In genomic region chr20:50403565-50404418, GRCh38 we compare ENCODE assay signal across 23 cellular contexts.
DNase-seq lines count a peak whose midpoint lies in the region; ATAC-seq, FAIRE-seq and TF ChIP-seq lines count a peak whose summit lies in the region.
"Had no signal": no experiment of that assay in that cellular context is flagged by ENCODE, and none has a peak within 500 bp of the region (broad histone marks: within the 10 kb centered on the region; RNA-seq: fewer than 3 reads in every experiment).

No MANE protein-coding gene starts in this region.

- TF ChIP-seq POLR2A in heart left ventricle (IDR thresholded peaks at IDR 0.05) (no peak), uterus (IDR thresholded peaks at IDR 0.05) (no peak)

- H3K36me3 ChIP-seq in heart left ventricle = no peaks in the 10 kb centered on the region
- no peaks in the 10 kb centered on the region for H3K36me3 ChIP-seq in psoas muscle (ENCODE audit: insufficient read depth in 1 of 2, low read depth in 1 of 2)
- H3K36me3 ChIP-seq in uterus = no peaks in the 10 kb centered on the region
- H3K36me3 ChIP-seq in kidney (ENCODE audit: control insufficient read depth in 1 of 2, insufficient read depth in 2 of 2, low read length in 2 of 2) = no peaks in the 10 kb centered on the region
- H3K36me3 ChIP-seq: pancreas had no signal

- no peak for FAIRE-seq in kidney (lab: Jason Lieb, UNC)
- FAIRE-seq: pancreas had no signal

- TF ChIP-seq CTCF in heart left ventricle (IDR thresholded peaks at IDR 0.05) (no peak), psoas muscle (IDR thresholded peaks at IDR 0.05) (peak; percentile 14), uterus (IDR thresholded peaks at IDR 0.05) (no peak), kidney (IDR thresholded peaks at IDR 0.05; ENCODE audit: borderline replicate concordance, extremely low read depth, insufficient read depth) (no peak)

- CTCF ChIA-PET in activated CD4-positive, alpha-beta memory T cell treated with anti-CD3 and anti-CD28 coated beads, Interleukin-2, amount 10 ng/mL, durations not matched to agents 7 days and 5 days (lab: Charles Lee) = no interaction called here

- H3K4me3 ChIP-seq in heart left ventricle = no peak overlapping the region
- peak overlapping the region; percentile 32 for H3K4me3 ChIP-seq in psoas muscle
- H3K4me3 ChIP-seq in uterus = no peak overlapping the region
- no peak overlapping the region for H3K4me3 ChIP-seq in kidney (ENCODE audit: low read length in 2 of 2)
- H3K4me3 ChIP-seq: dorsolateral prefrontal cortex, pancreas, smooth muscle cell had no signal

- no peak for ATAC-seq in left ventricle myocardium superior
- no peak for ATAC-seq in heart left ventricle
- peak; percentile 70 to 79 (median 76) for ATAC-seq in psoas muscle
- no peak for ATAC-seq in HG03378 (IDR thresholded peaks at IDR 0.05; ENCODE audit: unreplicated experiment)
- ATAC-seq: natural killer cell had no signal

- H3K27ac Mint-ChIP-seq in dendritic cell treated with granulocyte-macrophage colony-stimulating factor and Interleukin-4, amounts not matched to agents 40 ng/mL and 50 ng/mL, for 4 days = peak overlapping the region; percentile 0
- no peak overlapping the region for H3K27ac Mint-ChIP-seq in activated CD4-positive, alpha-beta memory T cell treated with anti-CD3 and anti-CD28 coated beads, Interleukin-2, amount 10 ng/mL, durations not matched to agents 7 days and 5 days
- H3K27ac Mint-ChIP-seq: natural killer cell; stimulated activated naive CD8-positive, alpha-beta T cell treated with anti-CD3 and anti-CD28 coated beads, Interleukin-15, Interleukin-2, amounts not matched to agents 100 ng/mL and 50 ng/mL, for 24 hours had no signal

- no peaks in the 10 kb centered on the region for H3K36me3 Mint-ChIP-seq in dendritic cell treated with granulocyte-macrophage colony-stimulating factor and Interleukin-4, amounts not matched to agents 40 ng/mL and 50 ng/mL, for 4 days (ENCODE audit: low read depth)
- H3K36me3 Mint-ChIP-seq in activated CD4-positive, alpha-beta memory T cell treated with anti-CD3 and anti-CD28 coated beads, Interleukin-2, amount 10 ng/mL, durations not matched to agents 7 days and 5 days (ENCODE audit: low read depth) = no peaks in the 10 kb centered on the region
- H3K36me3 Mint-ChIP-seq: natural killer cell had no signal

- DNase-seq in left ventricle myocardium superior (peak; percentile 23), heart left ventricle (no peak), psoas muscle (peak; percentile 72 to 88), uterus (no peak), kidney (no peak)
- no peak for DNase-seq in activated CD4-positive, alpha-beta memory T cell treated with anti-CD3 and anti-CD28 coated beads, Interleukin-2, amount 10 ng/mL, durations not matched to agents 7 days and 5 days
- DNase-seq: activated CD4-positive, alpha-beta T cell treated with anti-CD3 and anti-CD28 coated beads, Interleukin-2, amount 50 U/mL, for 48 hours; activated naive CD4-positive, alpha-beta T cell; amniotic stem cell; dorsolateral prefrontal cortex; foreskin fibroblast; GDM1; natural killer cell; NCI-H1694; NCI-H2227 treated with DMSO at 0.1 percent for 48 hours; NCI-H774; pancreas; stimulated activated CD4-positive, alpha-beta T cell treated with anti-CD3 and anti-CD28 coated beads, Interleukin-2, amount 100 ng/mL, for 48 hours; T-helper 2 cell had no signal

- peak overlapping the region in 4 of 12 donors; percentile 5 to 66 (median 45) for H3K27ac ChIP-seq in heart left ventricle
- peak overlapping the region; percentile 97 for H3K27ac ChIP-seq in psoas muscle
- peak overlapping the region; percentile 38 to 49 for H3K27ac ChIP-seq in uterus
- no peak overlapping the region for H3K27ac ChIP-seq in kidney (ENCODE audit: low read depth in 2 of 2, low read length in 2 of 2)
- H3K27ac ChIP-seq: pancreas had no signal

- H3K27me3 ChIP-seq in heart left ventricle (no peaks in the 10 kb centered on the region), psoas muscle (ENCODE audit: insufficient read depth in 3 of 3, low read length in 2 of 3) (no peaks in the 10 kb centered on the region), uterus (no peaks in the 10 kb centered on the region)
- H3K27me3 ChIP-seq: dorsolateral prefrontal cortex, pancreas had no signal

- H3K27me3 Mint-ChIP-seq in dendritic cell treated with granulocyte-macrophage colony-stimulating factor and Interleukin-4, amounts not matched to agents 40 ng/mL and 50 ng/mL, for 4 days = peaks cover 21% of the 10 kb centered on the region
- peaks cover 34% of the 10 kb centered on the region for H3K27me3 Mint-ChIP-seq in activated CD4-positive, alpha-beta memory T cell treated with anti-CD3 and anti-CD28 coated beads, Interleukin-2, amount 10 ng/mL, durations not matched to agents 7 days and 5 days

- POLR2A ChIA-PET in activated CD4-positive, alpha-beta memory T cell treated with anti-CD3 and anti-CD28 coated beads, Interleukin-2, amount 10 ng/mL, durations not matched to agents 7 days and 5 days (lab: Charles Lee) = no interaction called here

- no peak overlapping the region for H3K9ac ChIP-seq in kidney (ENCODE audit: low read length in 2 of 2)

- H3K9me3 Mint-ChIP-seq in dendritic cell treated with granulocyte-macrophage colony-stimulating factor and Interleukin-4, amounts not matched to agents 40 ng/mL and 50 ng/mL, for 4 days = no peaks in the 10 kb centered on the region
- H3K9me3 Mint-ChIP-seq in activated CD4-positive, alpha-beta memory T cell treated with anti-CD3 and anti-CD28 coated beads, Interleukin-2, amount 10 ng/mL, durations not matched to agents 7 days and 5 days = no peaks in the 10 kb centered on the region
- H3K9me3 Mint-ChIP-seq: natural killer cell; stimulated activated naive CD8-positive, alpha-beta T cell treated with anti-CD3 and anti-CD28 coated beads, Interleukin-15, Interleukin-2, amounts not matched to agents 100 ng/mL and 50 ng/mL, for 24 hours had no signal

- peaks cover 27% of the 10 kb centered on the region for H3K4me1 Mint-ChIP-seq in dendritic cell treated with granulocyte-macrophage colony-stimulating factor and Interleukin-4, amounts not matched to agents 40 ng/mL and 50 ng/mL, for 4 days (ENCODE audit: low read depth)
- peaks cover 4% of the 10 kb centered on the region for H3K4me1 Mint-ChIP-seq in activated CD4-positive, alpha-beta memory T cell treated with anti-CD3 and anti-CD28 coated beads, Interleukin-2, amount 10 ng/mL, durations not matched to agents 7 days and 5 days

- H3K4me3 Mint-ChIP-seq in dendritic cell treated with granulocyte-macrophage colony-stimulating factor and Interleukin-4, amounts not matched to agents 40 ng/mL and 50 ng/mL, for 4 days = no peak overlapping the region
- H3K4me3 Mint-ChIP-seq in activated CD4-positive, alpha-beta memory T cell treated with anti-CD3 and anti-CD28 coated beads, Interleukin-2, amount 10 ng/mL, durations not matched to agents 7 days and 5 days = no peak overlapping the region
- H3K4me3 Mint-ChIP-seq: natural killer cell; stimulated activated naive CD8-positive, alpha-beta T cell treated with anti-CD3 and anti-CD28 coated beads, Interleukin-15, Interleukin-2, amounts not matched to agents 100 ng/mL and 50 ng/mL, for 24 hours had no signal

- 56 to 67% (median 60%) methylated on average over 13 of the region's 13 CpGs for WGBS in heart left ventricle, 4 donors
- 21 to 31% (median 25%) methylated on average over 13 of the region's 13 CpGs for WGBS in psoas muscle, 3 donors

- intact Hi-C loops in left ventricle myocardium superior (cut with micrococcal nuclease) (loop anchor here (10.0 kb wide), 1 partner anchor 51 kb away; no protein-coding TSS in a partner anchor), heart left ventricle (cut with DNase I) (loop anchor here in 6 of 10 donors (2.0 to 10.0 kb wide), 4 partner anchors 51 to 59 kb away; no protein-coding TSS in a partner anchor), psoas muscle (cut with DNase I) (no loop called here), uterus (cut with DNase I; ENCODE audit: low total_unique reads) (no loop called here), kidney (cut with DNase I) (no loop called here)
- intact Hi-C loops in dendritic cell treated with granulocyte-macrophage colony-stimulating factor and Interleukin-4, amounts not matched to agents 40 ng/mL and 50 ng/mL, for 4 days (cut with micrococcal nuclease) = no loop called here

- H3K9me3 ChIP-seq in heart left ventricle = no peaks in the 10 kb centered on the region
- no peaks in the 10 kb centered on the region for H3K9me3 ChIP-seq in psoas muscle
- H3K9me3 ChIP-seq in uterus = no peaks in the 10 kb centered on the region
- H3K9me3 ChIP-seq in kidney (ENCODE audit: control insufficient read depth in 1 of 2, low read length in 2 of 2) = no peaks in the 10 kb centered on the region
- H3K9me3 ChIP-seq: pancreas had no signal

- H3K4me1 ChIP-seq in heart left ventricle (peaks cover 2 to 54% (median 21%) of the 10 kb centered on the region in 12 donors), psoas muscle (peaks cover 62% of the 10 kb centered on the region), uterus (no peaks in the 10 kb centered on the region), kidney (ENCODE audit: control insufficient read depth in 1 of 2, insufficient read depth in 1 of 2, low read depth in 1 of 2, low read length in 2 of 2) (peaks cover 0 to 4% of the 10 kb centered on the region in 2 donors)

Comparison
In these comparisons a context has a peak if more than half of its experiments do, and no peak if none do; other contexts are left out.
1. DNase-seq: peak in left ventricle myocardium superior (single experiment) and psoas muscle (2 of 2); none in heart left ventricle (0 of 5), uterus (0 of 2), kidney (single experiment) and activated CD4-positive, alpha-beta memory T cell treated with anti-CD3 and anti-CD28 coated beads, Interleukin-2, amount 10 ng/mL, durations not matched to agents 7 days and 5 days (single experiment).
2. ATAC-seq: peak in psoas muscle (4 of 4); none in left ventricle myocardium superior (single experiment), heart left ventricle (0 of 4) and HG03378 (single experiment).
3. H3K27ac ChIP-seq: peak in psoas muscle (single experiment) and uterus (2 of 2); none in kidney (0 of 2).
4. intact Hi-C loops: an anchor here in left ventricle myocardium superior (10.0 kb wide) and heart left ventricle (2.0 to 10.0 kb wide); none called in dendritic cell treated with granulocyte-macrophage colony-stimulating factor and Interleukin-4, amounts not matched to agents 40 ng/mL and 50 ng/mL, for 4 days, psoas muscle, uterus and kidney.